ENCODE assay signal across 8 cellular contexts in genomic region chr7:122219253-122219865, GRCh38.
A peak's percentile ranks its signal among the peaks of the same experiment; 100 is the strongest.
DNase-seq lines count a peak whose midpoint lies in the region; ATAC-seq and TF ChIP-seq lines count a peak whose summit lies in the region.

No MANE protein-coding gene starts in this region.

- peak; percentile 57 for ATAC-seq in GM21528 (IDR thresholded peaks at IDR 0.05; ENCODE audit: low FRiP score, unreplicated experiment)

- H3K4me3 ChIP-seq in BJ (ENCODE audit: low read depth, low read length) (no peak overlapping the region), fibroblast of pulmonary artery (replicated peaks; ENCODE audit: low read depth, low read length) (no peak overlapping the region)

- no peak for DNase-seq in BJ (ENCODE audit: low read depth)
- DNase-seq in OCI-M1 (lab: John Stamatoyannopoulos, UW), result peak; percentile 44
- DNase-seq in fibroblast of pulmonary artery (ENCODE audit: low read depth), result peak; percentile 57
- peak; percentile 86 for DNase-seq in superior temporal gyrus (ENCODE audit: extremely low spot score)
- DNase-seq in epidermal melanocyte (ENCODE audit: insufficient read length, low spot score), result no peak
- no peak for DNase-seq in A172 (ENCODE audit: low spot score)
- no peak for DNase-seq in GF-D8 (lab: John Stamatoyannopoulos, UW)

- no peaks in the 10 kb centered on the region for H3K36me3 ChIP-seq in BJ (ENCODE audit: control insufficient read depth, insufficient read depth, low read length)

- CTCF ChIA-PET in BJ (lab: Yijun Ruan, JAX), result interaction anchor here (1.0 to 1.9 kb wide), 6 partner anchors 10 to 314 kb away, joined by 3 to 6 read pairs (median 4); no protein-coding TSS in a partner anchor

- POLR2A ChIA-PET in BJ (lab: Charles Lee), result no interaction called here

- H3K27me3 ChIP-seq in BJ (ENCODE audit: control insufficient read depth, insufficient read depth, low read length), result no peaks in the 10 kb centered on the region; the same call in 1 of the 2 replicates

- TF ChIP-seq CTCF in BJ (IDR thresholded peaks at IDR 0.05; ENCODE audit: insufficient read depth, low read depth, low read length) (peak; percentile 61), fibroblast of pulmonary artery (IDR thresholded peaks at IDR 0.05; ENCODE audit: low read length, missing control alignments) (peak; percentile 69)

Comparison
In these comparisons a context has a peak if more than half of its experiments do, and no peak if none do; other contexts are left out.
1. DNase-seq: peak in OCI-M1 (single experiment), fibroblast of pulmonary artery (single experiment) and superior temporal gyrus (single experiment); none in BJ (single experiment), epidermal melanocyte (single experiment), A172 (single experiment) and GF-D8 (single experiment).